Comparison of ENCODE assay signal across 1 cellular context in the genomic region with DNA sequence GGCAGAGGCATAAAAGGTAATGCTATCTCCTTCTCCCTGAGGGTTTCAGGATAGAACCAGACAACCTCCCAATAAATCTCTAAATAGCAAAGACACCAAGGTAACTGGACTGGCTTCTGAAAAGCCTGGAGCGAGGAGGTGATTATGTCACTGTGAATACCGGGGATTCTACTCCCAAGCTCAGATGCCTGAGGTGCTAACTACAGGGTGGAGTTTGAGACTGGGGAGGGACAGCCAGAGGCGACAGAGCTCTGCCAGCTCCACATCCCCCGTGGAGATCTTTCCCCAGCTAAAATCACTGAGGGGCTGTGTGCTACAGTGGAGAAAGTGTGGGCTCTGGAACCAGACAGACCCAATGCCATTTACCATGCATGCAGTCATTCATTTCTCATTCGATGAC.
TF ChIP-seq lines count a peak whose summit lies in the region.

No MANE protein-coding gene starts in this region.

TF ChIP-seq in SK-N-SH treated with all-trans-retinoic acid at 6 μM for 48 hours, 23 proteins besides CTCF, POLR2A, EP300 and RAD21 (continued from another document):
- TF ChIP-seq, protein P1, sequence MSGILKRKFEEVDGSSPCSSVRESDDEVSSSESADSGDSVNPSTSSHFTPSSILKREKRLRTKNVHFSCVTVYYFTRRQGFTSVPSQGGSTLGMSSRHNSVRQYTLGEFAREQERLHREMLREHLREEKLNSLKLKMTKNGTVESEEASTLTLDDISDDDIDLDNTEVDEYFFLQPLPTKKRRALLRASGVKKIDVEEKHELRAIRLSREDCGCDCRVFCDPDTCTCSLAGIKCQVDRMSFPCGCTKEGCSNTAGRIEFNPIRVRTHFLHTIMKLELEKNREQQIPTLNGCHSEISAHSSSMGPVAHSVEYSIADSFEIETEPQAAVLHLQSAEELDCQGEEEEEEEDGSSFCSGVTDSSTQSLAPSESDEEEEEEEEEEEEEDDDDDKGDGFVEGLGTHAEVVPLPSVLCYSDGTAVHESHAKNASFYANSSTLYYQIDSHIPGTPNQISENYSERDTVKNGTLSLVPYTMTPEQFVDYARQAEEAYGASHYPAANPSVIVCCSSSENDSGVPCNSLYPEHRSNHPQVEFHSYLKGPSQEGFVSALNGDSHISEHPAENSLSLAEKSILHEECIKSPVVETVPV (CRISPR knock-in tag; IDR thresholded peaks at IDR 0.05), result no peak
